Comparison of ENCODE assay signal across 14 cellular contexts in the genomic region with DNA sequence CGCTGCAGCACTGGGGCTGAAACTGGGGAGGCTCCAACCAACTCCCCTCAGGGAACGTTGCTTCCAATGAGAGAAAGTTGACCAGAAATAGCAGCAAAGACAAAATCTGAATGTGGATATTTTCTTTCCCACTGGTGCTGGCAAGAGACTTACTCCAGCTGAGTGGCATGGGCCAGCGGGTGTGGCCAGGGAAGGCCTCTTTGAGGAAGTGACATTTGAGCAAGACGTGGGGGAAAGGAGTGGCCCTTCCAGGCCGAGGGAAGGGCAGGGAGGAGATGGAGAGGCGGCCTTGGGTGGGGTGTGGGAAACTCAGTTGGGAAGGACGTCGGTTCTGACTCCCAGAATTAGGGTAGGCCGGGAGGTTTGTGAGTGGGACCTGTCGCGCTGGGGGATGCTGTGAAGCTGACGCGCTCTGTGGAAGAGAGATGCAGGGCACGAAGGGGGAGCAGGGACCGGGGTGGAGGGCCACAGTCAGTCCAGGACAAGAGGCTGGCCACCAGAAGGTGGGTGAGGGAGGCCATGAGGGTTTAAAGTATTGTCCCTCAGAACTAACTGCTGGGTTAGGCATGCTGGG.
A peak's percentile ranks its signal among the peaks of the same experiment; 100 is the strongest.
DNase-seq lines count a peak whose midpoint lies in the region; ATAC-seq and TF ChIP-seq lines count a peak whose summit lies in the region.
"Had no signal": no experiment of that assay in that cellular context is flagged by ENCODE, and none has a peak within 500 bp of the region (broad histone marks: within the 10 kb centered on the region; RNA-seq: fewer than 3 reads in every experiment).

No MANE protein-coding gene starts in this region.

- no peak overlapping the region for H3K27ac ChIP-seq in CD4-positive, alpha-beta T cell (ENCODE audit: low read depth, low read length)
- H3K27ac ChIP-seq in lower lobe of right lung, result no peak overlapping the region
- H3K27ac ChIP-seq: epithelial cell of prostate, transverse colon had no signal

- peaks cover 13% of the 10 kb centered on the region for H3K4me1 ChIP-seq in lower lobe of right lung
- H3K4me1 ChIP-seq: Caco-2, transverse colon had no signal

- peak overlapping the region; percentile 92 for H3K27ac Mint-ChIP-seq in CD4-positive, alpha-beta T cell
- H3K27ac Mint-ChIP-seq in activated T-helper 2 cell treated with anti-CD3 and anti-CD28 coated beads, Interferon-gamma antibody, Interleukin-2, Interleukin-4, amounts not matched to agents 10 μg/mL and 5 μg/mL and 100 μg/mL, durations not matched to agents 14 hours and 24 hours and 36 hours, result peak overlapping the region; percentile 94

- CTCF ChIA-PET in CD4-positive, alpha-beta T cell (lab: Charles Lee), result interaction anchor here (0.7 to 4.4 kb wide), 5 partner anchors 22 to 112 kb away, joined by 3 to 70 read pairs (median 5); partner anchors contain the start of gene IKZF1
- CTCF ChIA-PET in HEK293T (lab: Yijun Ruan, JAX), result no interaction called here

- H3K27me3 Mint-ChIP-seq in CD4-positive, alpha-beta T cell, result no peaks in the 10 kb centered on the region
- H3K27me3 Mint-ChIP-seq in activated T-helper 2 cell treated with anti-CD3 and anti-CD28 coated beads, Interferon-gamma antibody, Interleukin-2, Interleukin-4, amounts not matched to agents 10 μg/mL and 5 μg/mL and 100 μg/mL, durations not matched to agents 14 hours and 24 hours and 36 hours (ENCODE audit: low read depth), result no peaks in the 10 kb centered on the region

- H3K4me3 ChIP-seq in lower lobe of right lung (no peak overlapping the region), lower leg skin (ENCODE audit: low read depth, poor library complexity, severe bottlenecking) (no peak overlapping the region)
- H3K4me3 ChIP-seq: transverse colon had no signal

- H3K36me3 Mint-ChIP-seq in CD4-positive, alpha-beta T cell (ENCODE audit: low read depth), result no peaks in the 10 kb centered on the region
- peaks cover 4% of the 10 kb centered on the region for H3K36me3 Mint-ChIP-seq in activated T-helper 2 cell treated with anti-CD3 and anti-CD28 coated beads, Interferon-gamma antibody, Interleukin-2, Interleukin-4, amounts not matched to agents 10 μg/mL and 5 μg/mL and 100 μg/mL, durations not matched to agents 14 hours and 24 hours and 36 hours (ENCODE audit: low read depth)

- no peak for ATAC-seq in CD4-positive, alpha-beta T cell (ENCODE audit: poor library complexity)
- peak; percentile 57 to 58 for ATAC-seq in lower lobe of right lung

- no peaks in the 10 kb centered on the region for H3K27me3 ChIP-seq in CD4-positive, alpha-beta T cell (ENCODE audit: control insufficient read depth, insufficient read depth, low read length)
- H3K27me3 ChIP-seq in lower lobe of right lung (ENCODE audit: low read depth), result no peaks in the 10 kb centered on the region
- H3K27me3 ChIP-seq: transverse colon had no signal

- POLR2A ChIA-PET in CD4-positive, alpha-beta T cell (lab: Charles Lee), result interaction anchor here (1.0 to 7.1 kb wide), 13 partner anchors 8 to 170 kb away, joined by 6 to 271 read pairs (median 18); partner anchors contain the start of gene IKZF1
- POLR2A ChIA-PET in HEK293T (lab: Yijun Ruan, JAX), result no interaction called here

- H3K36me3 ChIP-seq in lower lobe of right lung, result no peaks in the 10 kb centered on the region
- H3K36me3 ChIP-seq: transverse colon had no signal

- H3K4me1 Mint-ChIP-seq in CD4-positive, alpha-beta T cell (ENCODE audit: low read depth), result peaks cover 87% of the 10 kb centered on the region
- H3K4me1 Mint-ChIP-seq in activated T-helper 2 cell treated with anti-CD3 and anti-CD28 coated beads, Interferon-gamma antibody, Interleukin-2, Interleukin-4, amounts not matched to agents 10 μg/mL and 5 μg/mL and 100 μg/mL, durations not matched to agents 14 hours and 24 hours and 36 hours (ENCODE audit: low read depth), result peaks cover 92% of the 10 kb centered on the region

- DNase-seq in SKM-1 treated with dmso at 0.1 percent for 144 hours (lab: John Stamatoyannopoulos, UW; ENCODE audit: unreplicated experiment) (peak; percentile 16), SKM-1 (lab: John Stamatoyannopoulos, UW; ENCODE audit: unreplicated experiment) (no peak), lower lobe of right lung (peak; percentile 79), HEK293T (ENCODE audit: extremely low spot score) (no peak), lower leg skin (ENCODE audit: low spot score in 2 of 2) (no peak), A172 (ENCODE audit: low spot score) (no peak)
- DNase-seq in CD4-positive, alpha-beta T cell, result no peak
- DNase-seq in activated T-helper 2 cell treated with anti-CD3 and anti-CD28 coated beads, Interferon-gamma antibody, Interleukin-2, Interleukin-4, amounts not matched to agents 10 μg/mL and 5 μg/mL and 100 μg/mL, durations not matched to agents 14 hours and 24 hours and 36 hours (ENCODE audit: low spot score), result no peak
- DNase-seq: Caco-2, NCI-H2081, NCI-H82, RPMI8226, transverse colon had no signal

- TF ChIP-seq CTCF in CD4-positive, alpha-beta T cell (IDR thresholded peaks at IDR 0.05), result no peak
- no peak for TF ChIP-seq CTCF in lower lobe of right lung (IDR thresholded peaks at IDR 0.05)
- no peak for TF ChIP-seq CTCF in lower leg skin (IDR thresholded peaks at IDR 0.05)

- no peaks in the 10 kb centered on the region for H3K9me3 ChIP-seq in CD4-positive, alpha-beta T cell (ENCODE audit: control insufficient read depth, low read length)
- H3K9me3 ChIP-seq in lower lobe of right lung, result no peaks in the 10 kb centered on the region
- H3K9me3 ChIP-seq: Caco-2, transverse colon had no signal

- H3K4me3 Mint-ChIP-seq in CD4-positive, alpha-beta T cell, result peak overlapping the region; percentile 22
- H3K4me3 Mint-ChIP-seq in activated T-helper 2 cell treated with anti-CD3 and anti-CD28 coated beads, Interferon-gamma antibody, Interleukin-2, Interleukin-4, amounts not matched to agents 10 μg/mL and 5 μg/mL and 100 μg/mL, durations not matched to agents 14 hours and 24 hours and 36 hours (ENCODE audit: low read depth), result peak overlapping the region; percentile 41

- intact Hi-C loops in CD4-positive, alpha-beta T cell (cut with DNase I, micrococcal nuclease), result loop anchor here in 1 of 2 experiments (1.0 to 2.0 kb wide), 2 partner anchors 57 to 97 kb away; partner anchors contain the start of gene IKZF1
- intact Hi-C loops in activated T-helper 2 cell treated with anti-CD3 and anti-CD28 coated beads, Interferon-gamma antibody, Interleukin-2, Interleukin-4, amounts not matched to agents 10 μg/mL and 5 μg/mL and 100 μg/mL, durations not matched to agents 14 hours and 24 hours and 36 hours (cut with micrococcal nuclease), result loop anchor here (2.0 kb wide), 1 partner anchor 51 kb away; no protein-coding TSS in a partner anchor
- intact Hi-C loops in lower lobe of right lung (cut with DNase I), result no loop called here
- intact Hi-C loops in lower leg skin (cut with DNase I; ENCODE audit: low total_unique reads), result no loop called here

- 75 to 77% methylated on average over 15 of the region's 15 CpGs for WGBS in lower leg skin, 2 donors

- H3K9me3 Mint-ChIP-seq in CD4-positive, alpha-beta T cell, result no peaks in the 10 kb centered on the region
- no peaks in the 10 kb centered on the region for H3K9me3 Mint-ChIP-seq in activated T-helper 2 cell treated with anti-CD3 and anti-CD28 coated beads, Interferon-gamma antibody, Interleukin-2, Interleukin-4, amounts not matched to agents 10 μg/mL and 5 μg/mL and 100 μg/mL, durations not matched to agents 14 hours and 24 hours and 36 hours

- no peak for TF ChIP-seq POLR2A in lower leg skin (IDR thresholded peaks at IDR 0.05)

TF ChIP-seq in HEK293T, 16 proteins besides CTCF, POLR2A, EP300 and RAD21:
- TF ChIP-seq NFRKB (IDR thresholded peaks at IDR 0.05) (no peak), HDGF (IDR thresholded peaks at IDR 0.05; ENCODE audit: borderline replicate concordance) (no peak), LEF1 (IDR thresholded peaks at IDR 0.05; ENCODE audit: borderline replicate concordance) (no peak), TARDBP (IDR thresholded peaks at IDR 0.05) (no peak), FOXA1 (IDR thresholded peaks at IDR 0.05) (no peak)

Comparison
In these comparisons a context has a peak if more than half of its experiments do, and no peak if none do; other contexts are left out.
1. DNase-seq: peak in SKM-1 treated with dmso at 0.1 percent for 144 hours (single experiment) and lower lobe of right lung (single experiment); none in SKM-1 (single experiment), CD4-positive, alpha-beta T cell (0 of 10), activated T-helper 2 cell treated with anti-CD3 and anti-CD28 coated beads, Interferon-gamma antibody, Interleukin-2, Interleukin-4, amounts not matched to agents 10 μg/mL and 5 μg/mL and 100 μg/mL, durations not matched to agents 14 hours and 24 hours and 36 hours (single experiment), HEK293T (single experiment), lower leg skin (0 of 2) and A172 (single experiment).